Comparison of ENCODE assay signal across 8 cellular contexts in the genomic region with DNA sequence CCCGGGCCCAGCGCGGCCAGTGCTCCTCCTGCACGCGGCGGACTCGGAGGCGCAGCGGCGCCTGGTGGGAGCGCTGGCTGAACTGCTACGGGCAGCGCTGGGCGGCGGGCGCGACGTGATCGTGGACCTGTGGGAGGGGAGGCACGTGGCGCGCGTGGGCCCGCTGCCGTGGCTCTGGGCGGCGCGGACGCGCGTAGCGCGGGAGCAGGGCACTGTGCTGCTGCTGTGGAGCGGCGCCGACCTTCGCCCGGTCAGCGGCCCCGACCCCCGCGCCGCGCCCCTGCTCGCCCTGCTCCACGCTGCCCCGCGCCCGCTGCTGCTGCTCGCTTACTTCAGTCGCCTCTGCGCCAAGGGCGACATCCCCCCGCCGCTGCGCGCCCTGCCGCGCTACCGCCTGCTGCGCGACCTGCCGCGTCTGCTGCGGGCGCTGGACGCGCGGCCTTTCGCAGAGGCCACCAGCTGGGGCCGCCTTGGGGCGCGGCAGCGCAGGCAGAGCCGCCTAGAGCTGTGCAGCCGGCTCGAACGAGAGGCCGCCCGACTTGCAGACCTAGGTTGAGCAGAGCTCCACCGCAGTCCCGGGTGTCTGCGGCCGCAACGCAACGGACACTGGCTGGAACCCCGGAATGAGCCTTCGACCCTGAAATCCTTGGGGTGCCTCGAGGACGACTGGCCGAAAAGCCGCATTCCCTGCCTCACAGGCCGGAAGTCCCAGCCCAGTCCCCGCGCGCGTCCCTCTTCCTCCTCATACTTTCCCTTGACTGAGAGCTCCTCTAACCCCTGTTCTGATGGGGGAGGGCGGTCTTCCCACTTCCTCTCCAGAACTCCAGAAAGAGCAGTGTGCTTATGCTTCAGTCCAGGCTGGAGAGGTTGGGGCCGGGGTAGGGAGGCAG. TPM values are rescaled to one million over a fixed set of nuclear protein-coding genes. Genes with fewer than 3 reads are reported as not detected.
DNase-seq lines count a peak whose midpoint lies in the region; ATAC-seq and TF ChIP-seq lines count a peak whose summit lies in the region.

No MANE protein-coding gene starts in this region.

- peak overlapping the region; percentile 55 to 57 for H3K4me3 ChIP-seq in left lung

- H3K27me3 ChIP-seq in left lung = no peaks in the 10 kb centered on the region

- H3K27ac Mint-ChIP-seq in dendritic cell treated with granulocyte-macrophage colony-stimulating factor and Interleukin-4, amounts not matched to agents 40 ng/mL and 50 ng/mL, for 4 days = peak overlapping the region; percentile 89

- no peaks in the 10 kb centered on the region for H3K9me3 Mint-ChIP-seq in dendritic cell treated with granulocyte-macrophage colony-stimulating factor and Interleukin-4, amounts not matched to agents 40 ng/mL and 50 ng/mL, for 4 days

- H3K9ac ChIP-seq in ES-I3 (ENCODE audit: low read depth, low read length) = peak overlapping the region; percentile 62

- peaks cover 3% of the 10 kb centered on the region for H3K27me3 Mint-ChIP-seq in dendritic cell treated with granulocyte-macrophage colony-stimulating factor and Interleukin-4, amounts not matched to agents 40 ng/mL and 50 ng/mL, for 4 days

- H3K4me1 ChIP-seq in ES-I3 (ENCODE audit: insufficient read depth, low read length) (peaks cover 5% of the 10 kb centered on the region; the same call in 1 of the 2 replicates), left lung (peaks cover 18 to 56% of the 10 kb centered on the region in 2 donors)

- peak; percentile 75 to 93 for DNase-seq in left lung
- DNase-seq in stimulated activated CD8-positive, alpha-beta memory T cell treated with anti-CD3 and anti-CD28 coated beads, Interleukin-2, amount 100 ng/mL, for 48 hours (ENCODE audit: low read depth in 2 of 2) = peak; percentile 21 to 27

- peak in 1 of 2 donors; percentile 42 for TF ChIP-seq CTCF in left lung (IDR thresholded peaks at IDR 0.05)

- intact Hi-C loops in dendritic cell treated with granulocyte-macrophage colony-stimulating factor and Interleukin-4, amounts not matched to agents 40 ng/mL and 50 ng/mL, for 4 days (cut with micrococcal nuclease) = loop anchor here (2.0 to 10.0 kb wide), 4 partner anchors 17 to 211 kb away; partner anchors contain the start of genes CPNE9, CRELD1 and JAGN1
- intact Hi-C loops in left lung (cut with DNase I) = no loop called here

- H3K36me3 Mint-ChIP-seq in dendritic cell treated with granulocyte-macrophage colony-stimulating factor and Interleukin-4, amounts not matched to agents 40 ng/mL and 50 ng/mL, for 4 days (ENCODE audit: low read depth) = no peaks in the 10 kb centered on the region

- H3K4me3 Mint-ChIP-seq in dendritic cell treated with granulocyte-macrophage colony-stimulating factor and Interleukin-4, amounts not matched to agents 40 ng/mL and 50 ng/mL, for 4 days = peak overlapping the region; percentile 79

- no peaks in the 10 kb centered on the region for H3K9me3 ChIP-seq in ES-I3 (ENCODE audit: control insufficient read depth, insufficient read depth, low read length)
- H3K9me3 ChIP-seq in left lung = no peaks in the 10 kb centered on the region

- H3K4me1 Mint-ChIP-seq in dendritic cell treated with granulocyte-macrophage colony-stimulating factor and Interleukin-4, amounts not matched to agents 40 ng/mL and 50 ng/mL, for 4 days (ENCODE audit: low read depth) = peaks cover 55% of the 10 kb centered on the region

- H3K36me3 ChIP-seq in ES-I3 (ENCODE audit: insufficient read depth, low read length) (no peaks in the 10 kb centered on the region), left lung (no peaks in the 10 kb centered on the region)

- ATAC-seq in HG03108 (IDR thresholded peaks at IDR 0.05; ENCODE audit: unreplicated experiment) = peak; percentile 46
- ATAC-seq in SK-N-SH treated with all-trans-retinoic acid at 6 μM for 48 hours = peak; percentile 48
- peak; percentile 64 for ATAC-seq in left lung
- ATAC-seq in HG02938 (IDR thresholded peaks at IDR 0.05; ENCODE audit: unreplicated experiment) = no peak
- no peak for ATAC-seq in GM21367 (IDR thresholded peaks at IDR 0.05; ENCODE audit: unreplicated experiment)

- peak overlapping the region; percentile 87 to 88 for H3K27ac ChIP-seq in left lung

TF ChIP-seq in SK-N-SH treated with all-trans-retinoic acid at 6 μM for 48 hours, 23 proteins besides CTCF, POLR2A, EP300 and RAD21:
- no peak for TF ChIP-seq CSRNP3 (CRISPR knock-in tag; IDR thresholded peaks at IDR 0.05)
- no peak for TF ChIP-seq ZFP30 (CRISPR knock-in tag; IDR thresholded peaks at IDR 0.05)
- no peak for TF ChIP-seq ZNF8 (CRISPR knock-in tag; IDR thresholded peaks at IDR 0.05)
- no peak for TF ChIP-seq SNAI2 (CRISPR knock-in tag; IDR thresholded peaks at IDR 0.05)
- no peak for TF ChIP-seq ZNF70 (CRISPR knock-in tag; IDR thresholded peaks at IDR 0.05)
- TF ChIP-seq CREB5 (CRISPR knock-in tag; IDR thresholded peaks at IDR 0.05; ENCODE audit: low read depth) = no peak
- no peak for TF ChIP-seq TSHZ2 (CRISPR knock-in tag; IDR thresholded peaks at IDR 0.05)
- TF ChIP-seq ZNF565 (CRISPR knock-in tag; conservative IDR thresholded peaks at IDR 0.05; ENCODE audit: low read depth) = no peak
- no peak for TF ChIP-seq ISL1 (CRISPR knock-in tag; IDR thresholded peaks at IDR 0.05)
- TF ChIP-seq ESRRG (CRISPR knock-in tag; IDR thresholded peaks at IDR 0.05) = no peak
TF ChIP-seq in SK-N-SH treated with all-trans-retinoic acid at 6 μM for 48 hours: peak in this region for 0.

RNA-seq across cellular contexts. Expression of gene IL17RC, which starts 1.4 kb away (rescaled TPM):
- total RNA-seq in left lung = 10 to 100 TPM; 20.4 to 26.2 TPM

RNA-seq across cellular contexts. Expression of gene IL17RE, which starts 12.8 kb away (rescaled TPM):
- 10 to 100 TPM; 14.4 to 22.5 TPM for total RNA-seq in left lung

RNA-seq across cellular contexts. Expression of gene CRELD1, which starts 18.1 kb away (rescaled TPM):
- 10 to 100 TPM; 29.9 to 56.8 TPM for total RNA-seq in left lung

RNA-seq across cellular contexts. Expression of gene JAGN1, which starts 25.1 kb away (rescaled TPM):
- 10 to 100 TPM; 25.1 to 31.8 TPM for total RNA-seq in left lung

RNA-seq across cellular contexts. Expression of gene CIDEC, which starts 35.4 kb away (rescaled TPM):
- not detected for total RNA-seq in left lung

Comparison
In these comparisons a context has a peak if more than half of its experiments do, and no peak if none do; other contexts are left out.
1. ATAC-seq: peak in HG03108 (single experiment), SK-N-SH treated with all-trans-retinoic acid at 6 μM for 48 hours (single experiment) and left lung (single experiment); none in HG02938 (single experiment) and GM21367 (single experiment).